26 cellular contexts compared by ENCODE assay signal in genomic region chr7:26001662-26002244, GRCh38.
A peak's percentile ranks its signal among the peaks of the same experiment; 100 is the strongest.
DNase-seq lines count a peak whose midpoint lies in the region; ATAC-seq, FAIRE-seq and TF ChIP-seq lines count a peak whose summit lies in the region.
"Had no signal": no experiment of that assay in that cellular context is flagged by ENCODE, and none has a peak within 500 bp of the region (broad histone marks: within the 10 kb centered on the region; RNA-seq: fewer than 3 reads in every experiment).

No MANE protein-coding gene starts in this region.

- POLR2A ChIA-PET in Caco-2 (lab: Charles Lee) = no interaction called here

- H3K36me3 Mint-ChIP-seq in Caco-2 (ENCODE audit: insufficient read depth, unreplicated experiment) = peaks cover 15% of the 10 kb centered on the region
- H3K36me3 Mint-ChIP-seq: CD8-positive, alpha-beta memory T cell had no signal

- intact Hi-C loops in Caco-2 (cut with micrococcal nuclease; ENCODE audit: unreplicated experiment) = loop anchor here (10.0 kb wide), 2 partner anchors 153 to 183 kb away; partner anchors contain the start of gene NFE2L3

- ATAC-seq in GM18867 (IDR thresholded peaks at IDR 0.05; ENCODE audit: unreplicated experiment) = no peak
- no peak for ATAC-seq in GM19395 (IDR thresholded peaks at IDR 0.05; ENCODE audit: unreplicated experiment)

- peak; percentile 78 to 89 for DNase-seq in Caco-2
- DNase-seq in left kidney (ENCODE audit: low read depth, low spot score) = peak; percentile 26
- DNase-seq in small intestine = peak; percentile 89
- no peak for DNase-seq in MV-4-11 (lab: John Stamatoyannopoulos, UW)
- DNase-seq: CD8-positive, alpha-beta memory T cell; DMS53; GF-D8; IMR-90; NCI-H1048; NCI-H1436; NCI-H2029; NCI-H345; NCI-H524; NCI-H774; NK-92 treated with Interleukin-12 subunit alpha and Interleukin-12 subunit beta, amount 100 ng/mL, for 24 hours; SHP77 treated with DMSO at 0.1 percent for 48 hours; SW 1271 had no signal

- no peaks in the 10 kb centered on the region for H3K36me3 ChIP-seq in Caco-2 (ENCODE audit: control insufficient read depth, insufficient read depth, low read length)
- H3K36me3 ChIP-seq in small intestine (ENCODE audit: control insufficient read depth in 2 of 2, insufficient read depth in 2 of 2, low read length in 2 of 2) = no peaks in the 10 kb centered on the region
- H3K36me3 ChIP-seq: HAP-1 had no signal

- no peaks in the 10 kb centered on the region for H3K27me3 Mint-ChIP-seq in Caco-2 (ENCODE audit: insufficient read depth, unreplicated experiment)

- H3K27ac ChIP-seq in VCaP (peak overlapping the region; percentile 35), small intestine (ENCODE audit: low read depth in 1 of 2, low read length in 1 of 2) (no peak overlapping the region)
- H3K27ac ChIP-seq: C4-2B, RWPE1, SK-N-MC had no signal

- no peaks in the 10 kb centered on the region for H3K9me3 Mint-ChIP-seq in Caco-2 (ENCODE audit: unreplicated experiment)
- H3K9me3 Mint-ChIP-seq: CD8-positive, alpha-beta memory T cell had no signal

- peak overlapping the region; percentile 63 for H3K4me3 Mint-ChIP-seq in Caco-2 (ENCODE audit: unreplicated experiment)
- H3K4me3 Mint-ChIP-seq: CD8-positive, alpha-beta memory T cell had no signal

- no TSS peak for BruUV-seq in Caco-2 (replicated peaks; lab: Mats Ljungman, UMichigan)

- H3K27me3 ChIP-seq in Caco-2 (replicated peaks; ENCODE audit: control insufficient read depth, insufficient read depth, low read length) (no peaks in the 10 kb centered on the region), small intestine (ENCODE audit: control insufficient read depth in 2 of 2, insufficient read depth in 2 of 2, low read length in 2 of 2) (no peaks in the 10 kb centered on the region)

- WGBS in small intestine, 3 donors = 9 to 59% (median 30%) methylated on average over 5 of the region's 5 CpGs

- peaks cover 35% of the 10 kb centered on the region for H3K4me1 Mint-ChIP-seq in Caco-2 (ENCODE audit: low read depth, unreplicated experiment)
- H3K4me1 Mint-ChIP-seq: CD8-positive, alpha-beta memory T cell had no signal

- TF ChIP-seq CTCF in Caco-2 (IDR thresholded peaks at IDR 0.05; ENCODE audit: insufficient read depth in 1 of 2, low read depth in 1 of 2, low read length in 1 of 2, severe bottlenecking in 1 of 2, unreplicated experiment in 1 of 2) (no peak), VCaP (conservative IDR thresholded peaks at IDR 0.05) (no peak)

- H3K9me3 ChIP-seq in Caco-2 = peaks cover 3% of the 10 kb centered on the region; the same call in 1 of the 2 replicates
- H3K9me3 ChIP-seq in small intestine (ENCODE audit: control insufficient read depth, low read depth) = no peaks in the 10 kb centered on the region
- H3K9me3 ChIP-seq: HAP-1 had no signal

- H3K4me1 ChIP-seq in Caco-2 (peaks cover 59% of the 10 kb centered on the region), small intestine (ENCODE audit: control insufficient read depth in 2 of 2, insufficient read depth in 1 of 2, low read depth in 1 of 2, low read length in 1 of 2) (peaks cover 0 to 2% of the 10 kb centered on the region in 2 donors)
- H3K4me1 ChIP-seq: HAP-1 had no signal

- H3K27ac Mint-ChIP-seq in Caco-2 (ENCODE audit: unreplicated experiment) = peak overlapping the region; percentile 96

- H3K4me3 ChIP-seq in Caco-2 (ENCODE audit: low read depth, low read length) (no peak overlapping the region), small intestine (ENCODE audit: low read depth in 1 of 2, low read length in 2 of 2) (no peak overlapping the region)
- H3K4me3 ChIP-seq: HAP-1, SK-N-MC had no signal

- CTCF ChIA-PET in Caco-2 (lab: Charles Lee) = interaction anchor here (0.6 kb wide), 1 partner anchor 375 kb away, joined by 7 read pairs; no protein-coding TSS in a partner anchor

- no peak for FAIRE-seq in small intestine (lab: Jason Lieb, UNC)
- FAIRE-seq: GM19239, HTR-8/SVneo had no signal
